In genomic region chr9:110615526-110615925, GRCh38 we compare ENCODE assay signal across 1 cellular context.
TF ChIP-seq lines count a peak whose summit lies in the region.

No MANE protein-coding gene starts in this region.

TF ChIP-seq in IMR-90, 13 proteins besides CTCF, POLR2A, EP300 and RAD21 (continued from another document):
- TF ChIP-seq MAFK (IDR thresholded peaks at IDR 0.05; ENCODE audit: low read depth, low read length) = no peak
- TF ChIP-seq BHLHE40 (IDR thresholded peaks at IDR 0.05; ENCODE audit: low read depth, low read length) = no peak
